ENCODE assay signal across 10 cellular contexts in genomic region chr11:62925745-62926668, GRCh38. TPM values are rescaled to one million over a fixed set of nuclear protein-coding genes. Genes with fewer than 3 reads are reported as not detected.
DNase-seq lines count a peak whose midpoint lies in the region; ATAC-seq and TF ChIP-seq lines count a peak whose summit lies in the region.
"Had no signal": no experiment of that assay in that cellular context is flagged by ENCODE, and none has a peak within 500 bp of the region (broad histone marks: within the 10 kb centered on the region; RNA-seq: fewer than 3 reads in every experiment).

No MANE protein-coding gene starts in this region.

- no TSS peak for BruUV-seq in MCF 10A (replicated peaks; lab: Mats Ljungman, UMichigan)

- no peaks in the 10 kb centered on the region for H3K79me2 ChIP-seq in fibroblast of lung (ENCODE audit: control insufficient read depth, insufficient read depth, low read length)

- peaks cover 17% of the 10 kb centered on the region for H3K4me1 Mint-ChIP-seq in MCF 10A (ENCODE audit: insufficient read depth, unreplicated experiment)
- H3K4me1 Mint-ChIP-seq in naive thymus-derived CD8-positive, alpha-beta T cell: peaks cover 9 to 42% (median 33%) of the 10 kb centered on the region in 4 donors

- H3K4me3 ChIP-seq in breast epithelium: peak overlapping the region; percentile 26 to 58 (median 31)
- H3K4me3 ChIP-seq in fibroblast of lung (replicated peaks in 1 of 4; ENCODE audit: control extremely low read depth in 1 of 4, insufficient read depth in 1 of 4, low read depth in 3 of 4, low read length in 4 of 4): peak overlapping the region; percentile 4 to 29 (median 9)
- H3K4me3 ChIP-seq in upper lobe of right lung: peak overlapping the region; percentile 37

- no peak overlapping the region for H3K9ac ChIP-seq in fibroblast of lung (ENCODE audit: insufficient read depth, low read length)

- H3K9me3 Mint-ChIP-seq in MCF 10A (ENCODE audit: unreplicated experiment): no peaks in the 10 kb centered on the region
- H3K9me3 Mint-ChIP-seq in naive thymus-derived CD8-positive, alpha-beta T cell: no peaks in the 10 kb centered on the region

- H3K36me3 ChIP-seq in breast epithelium (no peaks in the 10 kb centered on the region), fibroblast of lung (ENCODE audit: control insufficient read depth, insufficient read depth, low read length) (no peaks in the 10 kb centered on the region), upper lobe of right lung (no peaks in the 10 kb centered on the region)

- H3K27ac Mint-ChIP-seq in MCF 10A (ENCODE audit: low read depth, unreplicated experiment): no peak overlapping the region
- peak overlapping the region in 1 of 10 donors; percentile 55 for H3K27ac Mint-ChIP-seq in naive thymus-derived CD8-positive, alpha-beta T cell

- POLR2A ChIA-PET in MCF 10A (lab: Yijun Ruan, JAX): no interaction called here
- POLR2A ChIA-PET in naive thymus-derived CD8-positive, alpha-beta T cell (lab: Charles Lee): no interaction called here

- no peaks in the 10 kb centered on the region for H3K9me3 ChIP-seq in breast epithelium
- H3K9me3 ChIP-seq in fibroblast of lung (ENCODE audit: control insufficient read depth, insufficient read depth, low read depth, low read length): no peaks in the 10 kb centered on the region
- H3K9me3 ChIP-seq in upper lobe of right lung: no peaks in the 10 kb centered on the region

- H2AFZ ChIP-seq in fibroblast of lung (ENCODE audit: low read length): peak overlapping the region; percentile 34

- H3K27ac ChIP-seq in breast epithelium (no peak overlapping the region), fibroblast of lung (ENCODE audit: insufficient read depth, low read length) (no peak overlapping the region), upper lobe of right lung (no peak overlapping the region), foreskin keratinocyte (no peak overlapping the region)

- H3K36me3 Mint-ChIP-seq in MCF 10A (ENCODE audit: insufficient read depth, unreplicated experiment): no peaks in the 10 kb centered on the region
- no peaks in the 10 kb centered on the region for H3K36me3 Mint-ChIP-seq in naive thymus-derived CD8-positive, alpha-beta T cell

- H3K4me3 Mint-ChIP-seq in MCF 10A (ENCODE audit: unreplicated experiment): no peak overlapping the region
- H3K4me3 Mint-ChIP-seq in naive thymus-derived CD8-positive, alpha-beta T cell: peak overlapping the region; percentile 47 to 81 (median 74)

- H3K27me3 Mint-ChIP-seq in MCF 10A (ENCODE audit: insufficient read depth, unreplicated experiment): peaks cover 31% of the 10 kb centered on the region
- H3K27me3 Mint-ChIP-seq in naive thymus-derived CD8-positive, alpha-beta T cell: peaks cover 32 to 92% (median 57%) of the 10 kb centered on the region in 5 donors

- intact Hi-C loops in breast epithelium (cut with DNase I; ENCODE audit: low total_unique reads): no loop called here
- intact Hi-C loops in MCF 10A (cut with micrococcal nuclease): no loop called here
- intact Hi-C loops in upper lobe of right lung (cut with DNase I): no loop called here

- TF ChIP-seq POLR2A in breast epithelium (IDR thresholded peaks at IDR 0.05): no peak

- no peaks in the 10 kb centered on the region for H4K20me1 ChIP-seq in fibroblast of lung (ENCODE audit: control insufficient read depth, extremely low read depth, insufficient read depth, low read length)

- TF ChIP-seq CTCF in breast epithelium (IDR thresholded peaks at IDR 0.05) (no peak), MCF 10A (IDR thresholded peaks at IDR 0.05; ENCODE audit: unreplicated experiment) (no peak), fibroblast of lung (conservative IDR thresholded peaks at IDR 0.05 in 1 of 2, IDR thresholded peaks at IDR 0.05 in 1 of 2; ENCODE audit: low read depth in 1 of 2, low read length in 2 of 2) (no peak), upper lobe of right lung (IDR thresholded peaks at IDR 0.05) (no peak), foreskin keratinocyte (conservative IDR thresholded peaks at IDR 0.05) (no peak)

- peak in 1 of 2 donors; percentile 45 for DNase-seq in breast epithelium (ENCODE audit: low spot score in 2 of 2)
- DNase-seq in MCF 10A (ENCODE audit: unreplicated experiment): no peak
- DNase-seq in fibroblast of lung (ENCODE audit: low read depth in 2 of 2): no peak
- no peak for DNase-seq in naive thymus-derived CD8-positive, alpha-beta T cell
- peak; percentile 62 for DNase-seq in upper lobe of right lung
- DNase-seq in foreskin keratinocyte: no peak
- no peak for DNase-seq in superior temporal gyrus (ENCODE audit: extremely low spot score)
- DNase-seq: NCI-H1436 had no signal

- peak; percentile 14 to 46 for ATAC-seq in naive thymus-derived CD8-positive, alpha-beta T cell
- ATAC-seq in upper lobe of right lung (no peak), foreskin keratinocyte (no peak), HG02970 (IDR thresholded peaks at IDR 0.05; ENCODE audit: low FRiP score, unreplicated experiment) (no peak)

- peaks cover 5 to 40% of the 10 kb centered on the region in 2 donors for H3K27me3 ChIP-seq in breast epithelium
- peaks cover 53% of the 10 kb centered on the region for H3K27me3 ChIP-seq in fibroblast of lung (ENCODE audit: control insufficient read depth, insufficient read depth, low read length)
- peaks cover 68% of the 10 kb centered on the region for H3K27me3 ChIP-seq in upper lobe of right lung
- peaks cover 84% of the 10 kb centered on the region for H3K27me3 ChIP-seq in foreskin keratinocyte

- H3K4me2 ChIP-seq in fibroblast of lung (ENCODE audit: extremely low read depth, insufficient read depth, low read length): peak overlapping the region; percentile 53

- CTCF ChIA-PET in MCF 10A (lab: Yijun Ruan, JAX): interaction anchor here (0.6 to 2.2 kb wide), 2 partner anchors 20 kb away, joined by 4 to 16 read pairs; no protein-coding TSS in a partner anchor

- H3K4me1 ChIP-seq in breast epithelium (no peaks in the 10 kb centered on the region), fibroblast of lung (ENCODE audit: control insufficient read depth, extremely low read depth, insufficient read depth, low read length) (peaks cover 3% of the 10 kb centered on the region), upper lobe of right lung (peaks cover 27% of the 10 kb centered on the region), foreskin keratinocyte (no peaks in the 10 kb centered on the region)

RNA-seq across cellular contexts. Expression of gene CHRM1, which starts 4.8 kb away (rescaled TPM):
- total RNA-seq in breast epithelium (1 to 10 TPM in 1 of 3 donors, under 1 TPM in 1, not detected in 1; 0.88 to 1.3 TPM), MCF 10A (2022) (not detected in 2 replicates), fibroblast of lung (not detected in 2 replicates), upper lobe of right lung (4.7 TPM), foreskin keratinocyte (not detected in 2 replicates)
- polyA plus RNA-seq in fibroblast of lung (not detected in 2 replicates), foreskin keratinocyte (not detected in 2 replicates)
- not detected in 2 replicates for polyA plus RNA-seq in fibroblast of lung (2012)
- polyA minus RNA-seq in fibroblast of lung (ENCODE audit: low replicate concordance): not detected in 2 replicates
- not detected for total RNA-seq in naive thymus-derived CD8-positive, alpha-beta T cell
- not detected for polyA plus RNA-seq in naive thymus-derived CD8-positive, alpha-beta T cell
- total RNA-seq: T-helper 1 cell treated with Interleukin-12 subunit alpha and Interleukin-12 subunit beta and Interleukin-4 antibody, amounts not matched to agents 30 ng/mL and 1 ng/mL, for 36 hours had no signal

RNA-seq across cellular contexts. Expression of gene SLC3A2, which starts 45.3 kb away (rescaled TPM):
- total RNA-seq in breast epithelium: 100 to 1,000 TPM; 147 to 214 (median 171) TPM
- 838 and 896 TPM in 2 replicates for total RNA-seq in MCF 10A (2022)
- 344 and 441 TPM in 2 replicates for total RNA-seq in fibroblast of lung
- polyA plus RNA-seq in fibroblast of lung: 91.2 and 132 TPM in 2 replicates
- polyA plus RNA-seq in fibroblast of lung (2012): 76.2 and 115 TPM in 2 replicates
- 118 and 198 TPM in 2 replicates for polyA minus RNA-seq in fibroblast of lung (ENCODE audit: low replicate concordance)
- total RNA-seq in naive thymus-derived CD8-positive, alpha-beta T cell: 100 to 1,000 TPM; 352 to 353 TPM
- 100 to 1,000 TPM; 119 to 164 (median 125) TPM for polyA plus RNA-seq in naive thymus-derived CD8-positive, alpha-beta T cell
- total RNA-seq in upper lobe of right lung: 255 TPM
- 424 and 537 TPM in 2 replicates for total RNA-seq in foreskin keratinocyte
- polyA plus RNA-seq in foreskin keratinocyte: 511 and 680 TPM in 2 replicates

RNA-seq across cellular contexts. Expression of gene SLC22A6, which starts 58.8 kb away (rescaled TPM):
- total RNA-seq in breast epithelium: not detected
- not detected in 2 replicates for total RNA-seq in MCF 10A (2022)
- not detected in 2 replicates for total RNA-seq in fibroblast of lung
- not detected in 2 replicates for polyA plus RNA-seq in fibroblast of lung
- not detected in 2 replicates for polyA plus RNA-seq in fibroblast of lung (2012)
- polyA minus RNA-seq in fibroblast of lung (ENCODE audit: low replicate concordance): not detected in 2 replicates
- not detected for total RNA-seq in naive thymus-derived CD8-positive, alpha-beta T cell
- polyA plus RNA-seq in naive thymus-derived CD8-positive, alpha-beta T cell: not detected
- not detected for total RNA-seq in upper lobe of right lung
- total RNA-seq in foreskin keratinocyte: not detected in 2 replicates
- not detected in 2 replicates for polyA plus RNA-seq in foreskin keratinocyte
- total RNA-seq: T-helper 1 cell treated with Interleukin-12 subunit alpha and Interleukin-12 subunit beta and Interleukin-4 antibody, amounts not matched to agents 30 ng/mL and 1 ng/mL, for 36 hours had no signal

Comparison
In these comparisons a context has a peak if more than half of its experiments do, and no peak if none do; other contexts are left out.
1. ATAC-seq: peak in naive thymus-derived CD8-positive, alpha-beta T cell (2 of 2); none in upper lobe of right lung (single experiment), foreskin keratinocyte (single experiment) and HG02970 (single experiment).
2. Peak in every context shown above with its lines, with median percentiles within 50 percentile points of each other: H3K4me3 ChIP-seq.